ENCODE assay signal across 23 cellular contexts in the genomic region with DNA sequence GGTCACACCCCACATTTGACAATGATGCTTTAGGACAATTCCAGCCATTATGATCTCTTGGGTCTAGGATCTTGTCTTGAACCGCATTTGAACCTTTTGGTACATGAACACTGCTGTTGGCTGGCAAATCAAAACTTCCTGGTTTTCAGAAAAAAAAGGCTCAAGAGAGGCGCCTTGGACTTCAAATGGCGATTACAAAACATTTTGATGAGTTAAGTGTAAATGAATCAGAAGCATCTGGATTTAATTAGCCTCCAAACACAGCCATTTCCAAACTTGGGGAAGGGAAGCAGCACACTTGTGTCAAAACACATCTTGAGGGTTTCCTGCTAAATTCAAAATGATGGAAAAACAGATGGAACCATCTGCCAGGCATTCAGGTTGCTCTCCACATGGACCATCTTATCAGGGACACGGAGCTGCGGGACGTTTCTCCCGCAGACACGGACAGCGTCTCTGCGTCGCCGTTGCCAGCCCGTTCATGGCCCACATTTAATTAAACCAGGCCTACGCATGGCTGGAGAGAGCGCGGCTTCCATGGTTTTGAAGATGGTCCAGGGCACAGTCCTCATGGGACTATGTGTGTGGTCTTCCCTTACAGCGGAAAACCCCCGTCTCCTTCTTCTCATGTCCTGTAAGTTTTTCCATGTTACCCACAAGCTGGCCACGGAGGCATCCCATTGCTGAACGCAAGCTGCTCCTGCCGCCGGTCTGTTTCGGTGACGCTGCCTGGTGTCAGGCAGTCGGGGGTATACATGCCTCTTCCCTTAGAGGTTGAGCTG. TPM values are rescaled to one million over a fixed set of nuclear protein-coding genes. Genes with fewer than 3 reads are reported as not detected.
A peak's percentile ranks its signal among the peaks of the same experiment; 100 is the strongest.
DNase-seq lines count a peak whose midpoint lies in the region; ATAC-seq and TF ChIP-seq lines count a peak whose summit lies in the region.
"Had no signal": no experiment of that assay in that cellular context is flagged by ENCODE, and none has a peak within 500 bp of the region (broad histone marks: within the 10 kb centered on the region; RNA-seq: fewer than 3 reads in every experiment).

No MANE protein-coding gene starts in this region.

- H3K36me3 Mint-ChIP-seq in CD8-positive, alpha-beta memory T cell, result no peaks in the 10 kb centered on the region
- H3K36me3 Mint-ChIP-seq: IgD-negative memory B cell, immature natural killer cell had no signal

- H3K9me3 ChIP-seq in SJCRH30 (replicated peaks) (no peaks in the 10 kb centered on the region), osteoblast (ENCODE audit: low read depth, low read length) (no peaks in the 10 kb centered on the region)
- H3K9me3 ChIP-seq in CD8-positive, alpha-beta memory T cell (ENCODE audit: low read length), result no peaks in the 10 kb centered on the region
- H3K9me3 ChIP-seq: adrenal gland, tibial artery had no signal

- H2AFZ ChIP-seq in osteoblast (ENCODE audit: low read length), result no peak overlapping the region

- H3K27me3 ChIP-seq in SJCRH30 (no peaks in the 10 kb centered on the region), osteoblast (ENCODE audit: insufficient read depth, low read length) (peaks cover 10% of the 10 kb centered on the region)
- H3K27me3 ChIP-seq in CD8-positive, alpha-beta memory T cell (ENCODE audit: insufficient read depth, low read length, poor library complexity, severe bottlenecking), result peaks cover 8% of the 10 kb centered on the region
- H3K27me3 ChIP-seq: adrenal gland had no signal

- H3K27ac ChIP-seq in SJCRH30 (no peak overlapping the region), osteoblast (ENCODE audit: low read depth, low read length) (no peak overlapping the region)
- no peak overlapping the region for H3K27ac ChIP-seq in CD8-positive, alpha-beta memory T cell (ENCODE audit: low read depth, low read length)
- H3K27ac ChIP-seq: adrenal gland, tibial artery, VCaP had no signal

- ATAC-seq in GM18870 (IDR thresholded peaks at IDR 0.05; ENCODE audit: unreplicated experiment), result no peak
- ATAC-seq: T-helper 17 cell had no signal

- H3K79me2 ChIP-seq in osteoblast (ENCODE audit: insufficient read depth, low read length), result no peaks in the 10 kb centered on the region

- peak overlapping the region; percentile 3 for H3K4me2 ChIP-seq in osteoblast (ENCODE audit: insufficient read depth, low read length)

- H3K36me3 ChIP-seq in SJCRH30 (no peaks in the 10 kb centered on the region), osteoblast (ENCODE audit: insufficient read depth, low read length) (no peaks in the 10 kb centered on the region)
- no peaks in the 10 kb centered on the region for H3K36me3 ChIP-seq in CD8-positive, alpha-beta memory T cell (ENCODE audit: insufficient read depth, low read length)
- H3K36me3 ChIP-seq: adrenal gland, tibial artery had no signal

- H3K9me3 Mint-ChIP-seq in CD8-positive, alpha-beta memory T cell, result no peaks in the 10 kb centered on the region

- peaks cover 16% of the 10 kb centered on the region for H3K4me1 ChIP-seq in SJCRH30
- H3K4me1 ChIP-seq in osteoblast (ENCODE audit: insufficient read depth, low read length), result peaks cover 6% of the 10 kb centered on the region
- peaks cover 4% of the 10 kb centered on the region for H3K4me1 ChIP-seq in CD8-positive, alpha-beta memory T cell (ENCODE audit: insufficient read depth, low read length)
- H3K4me1 ChIP-seq: adrenal gland had no signal

- CTCF ChIA-PET in CD8-positive, alpha-beta memory T cell (lab: Charles Lee), result no interaction called here

- TF ChIP-seq CTCF in fibroblast of mammary gland (conservative IDR thresholded peaks at IDR 0.05; ENCODE audit: control insufficient read depth, insufficient read depth, low read depth, low read length), result no peak
- TF ChIP-seq CTCF in osteoblast (IDR thresholded peaks at IDR 0.05; ENCODE audit: extremely low read depth, low read depth, low read length), result no peak

- no peaks in the 10 kb centered on the region for H4K20me1 ChIP-seq in osteoblast (ENCODE audit: insufficient read depth, low read length)

- POLR2A ChIA-PET in CD8-positive, alpha-beta memory T cell (lab: Charles Lee), result no interaction called here

- no peak overlapping the region for H3K27ac Mint-ChIP-seq in CD8-positive, alpha-beta memory T cell
- H3K27ac Mint-ChIP-seq: IgD-negative memory B cell, immature natural killer cell, T-helper 17 cell had no signal

- DNase-seq in EL, result peak; percentile 53
- DNase-seq in SJCRH30, result peak; percentile 62 to 67
- DNase-seq in fibroblast of mammary gland (ENCODE audit: low read depth), result peak; percentile 80
- DNase-seq in osteoblast (ENCODE audit: insufficient read length, low spot score, missing footprints), result peak; percentile 43
- no peak for DNase-seq in central memory CD4-positive, alpha-beta T cell
- DNase-seq in NCI-H1417 (lab: John Stamatoyannopoulos, UW), result no peak
- DNase-seq in CD8-positive, alpha-beta memory T cell, result no peak
- DNase-seq: activated CD4-positive, alpha-beta T cell treated with anti-CD3 and anti-CD28 coated beads, Interleukin-2, amount 50 U/mL, for 4 hours; activated gamma-delta T cell treated with Interleukin-2 at 50 U/mL for 16 hours; adrenal gland; DND-41; erythroblast; immature natural killer cell; NCI-H1436 treated with DMSO at 0.1 percent for 48 hours; NCI-H526 treated with DMSO at 0.1 percent for 48 hours; SHP77; small intestine; stimulated activated naive CD4-positive, alpha-beta T cell treated with Interleukin-2 at 50 U/mL for 16 hours; T-helper 17 cell had no signal

- H3K4me1 Mint-ChIP-seq in CD8-positive, alpha-beta memory T cell, result peaks cover 10 to 21% (median 17%) of the 10 kb centered on the region in 3 donors
- H3K4me1 Mint-ChIP-seq: T-helper 17 cell had no signal

- H3K27me3 Mint-ChIP-seq in CD8-positive, alpha-beta memory T cell, result peaks cover 16 to 20% of the 10 kb centered on the region in 2 donors

- peak overlapping the region; percentile 24; the same call in 1 of the 2 replicates for H3K4me3 ChIP-seq in SJCRH30
- no peak overlapping the region for H3K4me3 ChIP-seq in fibroblast of mammary gland (ENCODE audit: control insufficient read depth, low read depth, low read length)
- no peak overlapping the region for H3K4me3 ChIP-seq in osteoblast (ENCODE audit: insufficient read depth, low read length)
- H3K4me3 ChIP-seq in CD8-positive, alpha-beta memory T cell (ENCODE audit: low read length), result no peak overlapping the region
- H3K4me3 ChIP-seq: adrenal gland, tibial artery had no signal

- H3K4me3 Mint-ChIP-seq in CD8-positive, alpha-beta memory T cell, result no peak overlapping the region
- H3K4me3 Mint-ChIP-seq: IgD-negative memory B cell, immature natural killer cell, T-helper 17 cell had no signal

RNA-seq across cellular contexts. Expression of a gene that starts 55.8 kb away (rescaled TPM):
- total RNA-seq in SJCRH30 (2014; rRNA removed; shearing (Covaris generic)), result 35.2 and 39.2 TPM in 2 replicates
- 3.3 and 7.7 TPM in 2 replicates for total RNA-seq in osteoblast
- total RNA-seq in CD8-positive, alpha-beta memory T cell, result 1 to 10 TPM; 7.1 to 7.9 TPM
- 23.3 TPM for polyA plus RNA-seq in CD8-positive, alpha-beta memory T cell

Comparison
In these comparisons a context has a peak if more than half of its experiments do, and no peak if none do; other contexts are left out.
1. DNase-seq: peak in EL (single experiment), SJCRH30 (2 of 2), fibroblast of mammary gland (single experiment) and osteoblast (single experiment); none in central memory CD4-positive, alpha-beta T cell (single experiment), NCI-H1417 (0 of 3) and CD8-positive, alpha-beta memory T cell (0 of 5).